Comparison of ENCODE assay signal across 28 cellular contexts in the genomic region with DNA sequence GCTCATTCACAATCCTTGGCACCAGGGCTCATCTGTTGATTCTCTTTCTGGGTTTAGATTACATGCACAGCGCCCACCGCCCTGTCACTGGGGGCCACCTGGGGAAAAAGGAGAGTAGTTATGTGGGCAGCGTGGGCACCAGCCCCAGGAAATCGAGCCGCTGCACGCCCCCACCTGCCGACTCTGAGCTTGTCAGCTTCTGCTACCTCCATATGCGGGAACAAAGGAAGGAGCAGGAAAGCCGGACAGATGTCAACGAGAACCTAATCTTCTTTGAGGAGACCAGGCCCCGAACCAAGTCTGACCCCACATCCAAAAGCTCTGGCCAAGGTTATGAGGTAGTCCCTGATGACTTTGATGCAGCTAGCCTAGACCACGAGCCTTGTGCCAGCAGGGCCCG.
"Had no signal": no experiment of that assay in that cellular context is flagged by ENCODE, and none has a peak within 500 bp of the region (broad histone marks: within the 10 kb centered on the region; RNA-seq: fewer than 3 reads in every experiment).

No MANE protein-coding gene starts in this region.

- H3K4me3 ChIP-seq: ascending aorta, breast epithelium, cardiac muscle cell, colonic mucosa had no signal

- H3K27me3 ChIP-seq: ascending aorta, cardiac muscle cell, colonic mucosa had no signal

- H3K36me3 Mint-ChIP-seq: activated naive CD4-positive, alpha-beta T cell treated with anti-CD3 and anti-CD28 coated beads, Interleukin-2, amount 10 ng/mL, durations not matched to agents 7 days and 5 days; activated naive CD4-positive, alpha-beta T cell treated with anti-CD3 and anti-CD28 coated beads, Interleukin-2, amount 50 U/mL, for 72 hours; activated naive CD8-positive, alpha-beta T cell treated with anti-CD3 and anti-CD28 coated beads, Interleukin-2, amount 10 ng/mL, durations not matched to agents 7 days and 5 days had no signal

- DNase-seq: activated CD4-positive, alpha-beta memory T cell treated with anti-CD3 and anti-CD28 coated beads, Interleukin-2, amount 10 ng/mL, durations not matched to agents 7 days and 5 days; activated CD4-positive, alpha-beta T cell treated with anti-CD3 and anti-CD28 coated beads for 1 hour; activated CD4-positive, alpha-beta T cell treated with anti-CD3 and anti-CD28 coated beads for 4 hours; activated CD4-positive, alpha-beta T cell treated with anti-CD3 and anti-CD28 coated beads, Interleukin-2, amount 10 ng/mL, durations not matched to agents 7 days and 5 days; activated CD4-positive, alpha-beta T cell treated with anti-CD3 and anti-CD28 coated beads, Interleukin-2, amount 50 U/mL, for 4 hours; activated CD8-positive, alpha-beta memory T cell treated with anti-CD3 and anti-CD28 coated beads, Interleukin-2, amount 50 U/mL, for 48 hours; activated gamma-delta T cell; activated naive CD4-positive, alpha-beta T cell; activated naive CD4-positive, alpha-beta T cell treated with anti-CD3 and anti-CD28 coated beads, Interleukin-2, amount 10 ng/mL, durations not matched to agents 7 days and 5 days; activated naive CD8-positive, alpha-beta T cell treated with anti-CD3 and anti-CD28 coated beads, Interleukin-2, amount 10 ng/mL, durations not matched to agents 7 days and 5 days; activated T-cell treated with anti-CD3 and anti-CD28 coated beads for 4 hours; activated T-cell treated with anti-CD3 and anti-CD28 coated beads, Interleukin-2, amount 50 U/mL, for 24 hours; activated T-cell treated with anti-CD3 and anti-CD28 coated beads, Interleukin-2, amount 50 U/mL, for 72 hours; central memory CD4-positive, alpha-beta T cell; cerebellar nuclear complex; colonic mucosa; effector CD8-positive, alpha-beta T cell; foreskin fibroblast; T-helper 1 cell; T-helper 17 cell; T1000 had no signal

- H3K36me3 ChIP-seq: ascending aorta, breast epithelium, cardiac muscle cell, colonic mucosa had no signal

- H3K27ac ChIP-seq: ascending aorta, breast epithelium, cardiac muscle cell, colonic mucosa had no signal

- H3K27ac Mint-ChIP-seq: activated CD4-positive, alpha-beta memory T cell treated with anti-CD3 and anti-CD28 coated beads, Interleukin-2, amount 10 ng/mL, durations not matched to agents 7 days and 5 days; activated CD4-positive, alpha-beta T cell treated with anti-CD3 and anti-CD28 coated beads, Interleukin-2, amount 10 ng/mL, durations not matched to agents 7 days and 5 days; activated naive CD4-positive, alpha-beta T cell treated with anti-CD3 and anti-CD28 coated beads, Interleukin-2, amount 10 ng/mL, durations not matched to agents 7 days and 5 days; activated naive CD4-positive, alpha-beta T cell treated with anti-CD3 and anti-CD28 coated beads, Interleukin-2, amount 50 U/mL, for 72 hours; activated naive CD8-positive, alpha-beta T cell treated with anti-CD3 and anti-CD28 coated beads, Interleukin-2, amount 10 ng/mL, durations not matched to agents 7 days and 5 days; activated T-cell treated with anti-CD3 and anti-CD28 coated beads, Interleukin-2, amount 50 U/mL, for 24 hours; activated T-cell treated with anti-CD3 and anti-CD28 coated beads, Interleukin-2, amount 50 U/mL, for 72 hours; T-helper 17 cell; T-helper 2 cell treated with Interferon-gamma antibody and Interleukin-4, amounts not matched to agents 5 μg/mL and 100 μg/mL, for 36 hours had no signal

- H3K9me3 ChIP-seq: ascending aorta, breast epithelium, colonic mucosa had no signal

- H3K4me1 Mint-ChIP-seq: activated CD4-positive, alpha-beta memory T cell treated with anti-CD3 and anti-CD28 coated beads, Interleukin-2, amount 10 ng/mL, durations not matched to agents 7 days and 5 days; activated CD4-positive, alpha-beta T cell treated with anti-CD3 and anti-CD28 coated beads, Interleukin-2, amount 10 ng/mL, durations not matched to agents 7 days and 5 days; activated naive CD4-positive, alpha-beta T cell treated with anti-CD3 and anti-CD28 coated beads, Interleukin-2, amount 10 ng/mL, durations not matched to agents 7 days and 5 days; activated naive CD8-positive, alpha-beta T cell treated with anti-CD3 and anti-CD28 coated beads, Interleukin-2, amount 10 ng/mL, durations not matched to agents 7 days and 5 days; T-helper 17 cell had no signal

- ATAC-seq: activated naive CD4-positive, alpha-beta T cell treated with anti-CD3 and anti-CD28 coated beads, Interleukin-2, amount 50 U/mL, for 72 hours; activated T-cell treated with anti-CD3 and anti-CD28 coated beads, Interleukin-2, amount 50 U/mL, for 72 hours; esophagus mucosa; T-helper 17 cell had no signal

- H3K9me3 Mint-ChIP-seq: activated CD4-positive, alpha-beta memory T cell treated with anti-CD3 and anti-CD28 coated beads, Interleukin-2, amount 10 ng/mL, durations not matched to agents 7 days and 5 days; activated CD4-positive, alpha-beta T cell treated with anti-CD3 and anti-CD28 coated beads, Interleukin-2, amount 10 ng/mL, durations not matched to agents 7 days and 5 days; activated naive CD4-positive, alpha-beta T cell treated with anti-CD3 and anti-CD28 coated beads, Interleukin-2, amount 10 ng/mL, durations not matched to agents 7 days and 5 days; activated naive CD4-positive, alpha-beta T cell treated with anti-CD3 and anti-CD28 coated beads, Interleukin-2, amount 50 U/mL, for 72 hours; activated naive CD8-positive, alpha-beta T cell treated with anti-CD3 and anti-CD28 coated beads, Interleukin-2, amount 10 ng/mL, durations not matched to agents 7 days and 5 days; activated T-cell treated with anti-CD3 and anti-CD28 coated beads, Interleukin-2, amount 50 U/mL, for 24 hours; activated T-cell treated with anti-CD3 and anti-CD28 coated beads, Interleukin-2, amount 50 U/mL, for 72 hours; T-helper 2 cell treated with Interferon-gamma antibody and Interleukin-4, amounts not matched to agents 5 μg/mL and 100 μg/mL, for 36 hours had no signal

- H3K4me1 ChIP-seq: ascending aorta, breast epithelium, colonic mucosa had no signal

- H3K27me3 Mint-ChIP-seq: activated naive CD4-positive, alpha-beta T cell treated with anti-CD3 and anti-CD28 coated beads, Interleukin-2, amount 10 ng/mL, durations not matched to agents 7 days and 5 days; activated naive CD8-positive, alpha-beta T cell treated with anti-CD3 and anti-CD28 coated beads, Interleukin-2, amount 10 ng/mL, durations not matched to agents 7 days and 5 days; brain; T-helper 17 cell had no signal

- H3K4me3 Mint-ChIP-seq: activated CD4-positive, alpha-beta memory T cell treated with anti-CD3 and anti-CD28 coated beads, Interleukin-2, amount 10 ng/mL, durations not matched to agents 7 days and 5 days; activated CD4-positive, alpha-beta T cell treated with anti-CD3 and anti-CD28 coated beads, Interleukin-2, amount 10 ng/mL, durations not matched to agents 7 days and 5 days; activated naive CD4-positive, alpha-beta T cell treated with anti-CD3 and anti-CD28 coated beads, Interleukin-2, amount 10 ng/mL, durations not matched to agents 7 days and 5 days; activated naive CD8-positive, alpha-beta T cell treated with anti-CD3 and anti-CD28 coated beads, Interleukin-2, amount 10 ng/mL, durations not matched to agents 7 days and 5 days; activated T-cell treated with anti-CD3 and anti-CD28 coated beads, Interleukin-2, amount 50 U/mL, for 24 hours; activated T-cell treated with anti-CD3 and anti-CD28 coated beads, Interleukin-2, amount 50 U/mL, for 72 hours; brain; T-helper 17 cell; T-helper 2 cell treated with Interferon-gamma antibody and Interleukin-4, amounts not matched to agents 5 μg/mL and 100 μg/mL, for 36 hours had no signal
